In the genomic region with DNA sequence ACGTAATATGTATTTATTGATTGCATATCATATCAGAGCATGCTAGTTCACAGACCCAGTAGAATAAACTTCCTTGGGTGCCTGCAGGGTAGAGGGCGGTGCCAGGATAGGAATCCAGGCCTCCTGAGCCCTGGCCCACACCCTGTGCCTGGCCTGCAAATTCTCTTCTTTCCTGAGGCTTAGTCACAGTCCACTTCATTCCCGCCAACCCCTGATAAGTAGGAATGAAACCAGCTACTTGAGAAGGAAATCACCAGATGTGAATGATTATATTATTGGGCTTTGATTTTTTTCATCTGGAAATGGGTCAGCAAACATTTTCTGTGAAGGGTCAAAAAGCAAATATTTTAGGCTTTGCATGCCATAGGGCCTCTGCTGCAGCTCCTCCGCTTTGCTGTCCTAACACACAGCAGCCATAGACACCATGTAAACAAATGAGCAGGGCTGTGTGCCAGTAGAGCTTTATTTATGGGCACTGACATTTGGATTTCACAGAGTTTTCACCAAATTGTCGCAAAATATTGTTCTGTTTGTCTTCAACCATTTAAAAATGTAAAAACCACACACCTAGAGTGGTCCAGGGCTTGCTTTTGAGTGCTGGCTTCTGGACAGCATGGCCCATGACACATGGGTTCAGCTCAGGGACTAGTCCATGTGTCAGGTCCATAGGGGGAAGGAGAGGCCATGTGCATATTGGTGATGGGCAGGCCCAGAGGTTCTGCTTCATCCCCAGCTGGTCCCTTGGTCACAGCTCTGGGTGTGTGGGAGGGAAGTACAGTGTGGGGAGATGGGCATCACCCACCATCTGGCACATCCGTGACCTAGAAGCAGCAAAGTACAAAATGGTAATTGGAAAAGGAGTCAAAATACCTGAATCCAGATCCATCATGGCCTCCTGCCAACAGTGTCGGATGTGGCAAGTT, we compare ENCODE assay signal across 11 cellular contexts. TPM values are rescaled to one million over a fixed set of nuclear protein-coding genes. Genes with fewer than 3 reads are reported as not detected.
DNase-seq lines count a peak whose midpoint lies in the region; ATAC-seq and TF ChIP-seq lines count a peak whose summit lies in the region.
"Had no signal": no experiment of that assay in that cellular context is flagged by ENCODE, and none has a peak within 500 bp of the region (broad histone marks: within the 10 kb centered on the region; RNA-seq: fewer than 3 reads in every experiment).

No MANE protein-coding gene starts in this region.

- peak overlapping the region; percentile 5; the same call in 1 of the 2 replicates for H3K27ac ChIP-seq in ACC112 (ENCODE audit: low read depth, low read length)
- H3K27ac ChIP-seq: C4-2B, parathyroid adenoma had no signal

- peaks cover 20% of the 10 kb centered on the region for H3K4me1 ChIP-seq in ACC112 (ENCODE audit: control insufficient read depth, insufficient read depth, low read length, unreplicated experiment)
- H3K4me1 ChIP-seq: parathyroid adenoma had no signal

- no peak for TF ChIP-seq CTCF in HFF-Myc (IDR thresholded peaks at IDR 0.05; ENCODE audit: low read depth, low read length, missing control alignments)
- no peak for TF ChIP-seq CTCF in choroid plexus epithelial cell (conservative IDR thresholded peaks at IDR 0.05; ENCODE audit: low read depth, low read length)

- H3K27me3 Mint-ChIP-seq in activated T-helper 1 cell treated with anti-CD3 and anti-CD28 coated beads, Interleukin-12 subunit alpha, Interleukin-12 subunit beta, Interleukin-2, Interleukin-4 antibody, amounts not matched to agents 30 ng/mL and 10 ng/mL and 1 ng/mL, durations not matched to agents 14 hours and 24 hours and 36 hours (ENCODE audit: insufficient read depth), result no peaks in the 10 kb centered on the region

- ATAC-seq in left colon (peak; percentile 43), GM18502 (IDR thresholded peaks at IDR 0.05; ENCODE audit: poor library complexity, unreplicated experiment) (no peak), HG02678 (IDR thresholded peaks at IDR 0.05; ENCODE audit: unreplicated experiment) (no peak)

- H3K27me3 ChIP-seq in ACC112 (ENCODE audit: insufficient read depth, low read length), result no peaks in the 10 kb centered on the region

- H2AFZ ChIP-seq in ACC112 (ENCODE audit: low read length, unreplicated experiment), result no peak overlapping the region
- H2AFZ ChIP-seq: parathyroid adenoma had no signal

- H3K4me3 ChIP-seq in ACC112 (ENCODE audit: low read depth, low read length) (no peak overlapping the region), HFF-Myc (replicated peaks; ENCODE audit: low read depth, low read length) (no peak overlapping the region), choroid plexus epithelial cell (ENCODE audit: low read depth, low read length) (no peak overlapping the region)

- peak; percentile 56 for DNase-seq in HFF-Myc (ENCODE audit: extremely low read depth, low read depth)
- peak; percentile 51 for DNase-seq in choroid plexus epithelial cell (ENCODE audit: low read depth)
- DNase-seq in left colon, result no peak
- no peak for DNase-seq in activated T-helper 1 cell treated with anti-CD3 and anti-CD28 coated beads, Interleukin-12 subunit alpha, Interleukin-12 subunit beta, Interleukin-2, Interleukin-4 antibody, amounts not matched to agents 30 ng/mL and 10 ng/mL and 1 ng/mL, durations not matched to agents 14 hours and 24 hours and 36 hours (ENCODE audit: low spot score)
- DNase-seq in NCI-H2081 treated with DMSO at 0.1 percent for 48 hours (lab: John Stamatoyannopoulos, UW), result no peak

- no peaks in the 10 kb centered on the region for H3K36me3 ChIP-seq in ACC112 (ENCODE audit: insufficient read depth, low read length)

- no peaks in the 10 kb centered on the region for H3K4me1 Mint-ChIP-seq in activated T-helper 1 cell treated with anti-CD3 and anti-CD28 coated beads, Interleukin-12 subunit alpha, Interleukin-12 subunit beta, Interleukin-2, Interleukin-4 antibody, amounts not matched to agents 30 ng/mL and 10 ng/mL and 1 ng/mL, durations not matched to agents 14 hours and 24 hours and 36 hours (ENCODE audit: low read depth)

- no peaks in the 10 kb centered on the region for H3K9me3 Mint-ChIP-seq in activated T-helper 1 cell treated with anti-CD3 and anti-CD28 coated beads, Interleukin-12 subunit alpha, Interleukin-12 subunit beta, Interleukin-2, Interleukin-4 antibody, amounts not matched to agents 30 ng/mL and 10 ng/mL and 1 ng/mL, durations not matched to agents 14 hours and 24 hours and 36 hours
- H3K9me3 Mint-ChIP-seq: T-helper 2 cell treated with Interferon-gamma antibody and Interleukin-4, amounts not matched to agents 5 μg/mL and 100 μg/mL, for 36 hours had no signal

- intact Hi-C loops in left colon (cut with DNase I, micrococcal nuclease), result no loop called here
- intact Hi-C loops in activated T-helper 1 cell treated with anti-CD3 and anti-CD28 coated beads, Interleukin-12 subunit alpha, Interleukin-12 subunit beta, Interleukin-2, Interleukin-4 antibody, amounts not matched to agents 30 ng/mL and 10 ng/mL and 1 ng/mL, durations not matched to agents 14 hours and 24 hours and 36 hours (cut with micrococcal nuclease), result no loop called here

- no peaks in the 10 kb centered on the region for H3K79me2 ChIP-seq in ACC112 (ENCODE audit: control insufficient read depth, insufficient read depth, low read length, unreplicated experiment)
- H3K79me2 ChIP-seq: parathyroid adenoma had no signal

- no peak overlapping the region for H3K27ac Mint-ChIP-seq in activated T-helper 1 cell treated with anti-CD3 and anti-CD28 coated beads, Interleukin-12 subunit alpha, Interleukin-12 subunit beta, Interleukin-2, Interleukin-4 antibody, amounts not matched to agents 30 ng/mL and 10 ng/mL and 1 ng/mL, durations not matched to agents 14 hours and 24 hours and 36 hours
- H3K27ac Mint-ChIP-seq: T-helper 2 cell treated with Interferon-gamma antibody and Interleukin-4, amounts not matched to agents 5 μg/mL and 100 μg/mL, for 36 hours had no signal

- no peaks in the 10 kb centered on the region for H3K36me3 Mint-ChIP-seq in activated T-helper 1 cell treated with anti-CD3 and anti-CD28 coated beads, Interleukin-12 subunit alpha, Interleukin-12 subunit beta, Interleukin-2, Interleukin-4 antibody, amounts not matched to agents 30 ng/mL and 10 ng/mL and 1 ng/mL, durations not matched to agents 14 hours and 24 hours and 36 hours (ENCODE audit: low read depth)

- H3K4me3 Mint-ChIP-seq in activated T-helper 1 cell treated with anti-CD3 and anti-CD28 coated beads, Interleukin-12 subunit alpha, Interleukin-12 subunit beta, Interleukin-2, Interleukin-4 antibody, amounts not matched to agents 30 ng/mL and 10 ng/mL and 1 ng/mL, durations not matched to agents 14 hours and 24 hours and 36 hours, result no peak overlapping the region
- H3K4me3 Mint-ChIP-seq: T-helper 2 cell treated with Interferon-gamma antibody and Interleukin-4, amounts not matched to agents 5 μg/mL and 100 μg/mL, for 36 hours had no signal

RNA-seq across cellular contexts. Expression of a gene that starts 50.4 kb away (rescaled TPM):
- total RNA-seq in left colon, result 10 to 100 TPM; 21.9 to 23.8 TPM
- total RNA-seq in activated T-helper 1 cell treated with anti-CD3 and anti-CD28 coated beads, Interleukin-12 subunit alpha, Interleukin-12 subunit beta, Interleukin-2, Interleukin-4 antibody, amounts not matched to agents 30 ng/mL and 10 ng/mL and 1 ng/mL, durations not matched to agents 14 hours and 24 hours and 36 hours, result 20.7 and 21.3 TPM in 2 replicates

Comparison
In these comparisons a context has a peak if more than half of its experiments do, and no peak if none do; other contexts are left out.
1. DNase-seq: peak in HFF-Myc (single experiment) and choroid plexus epithelial cell (single experiment); none in left colon (0 of 2), activated T-helper 1 cell treated with anti-CD3 and anti-CD28 coated beads, Interleukin-12 subunit alpha, Interleukin-12 subunit beta, Interleukin-2, Interleukin-4 antibody, amounts not matched to agents 30 ng/mL and 10 ng/mL and 1 ng/mL, durations not matched to agents 14 hours and 24 hours and 36 hours (single experiment) and NCI-H2081 treated with DMSO at 0.1 percent for 48 hours (single experiment).